Comparison of ENCODE assay signal across 28 cellular contexts in the genomic region with DNA sequence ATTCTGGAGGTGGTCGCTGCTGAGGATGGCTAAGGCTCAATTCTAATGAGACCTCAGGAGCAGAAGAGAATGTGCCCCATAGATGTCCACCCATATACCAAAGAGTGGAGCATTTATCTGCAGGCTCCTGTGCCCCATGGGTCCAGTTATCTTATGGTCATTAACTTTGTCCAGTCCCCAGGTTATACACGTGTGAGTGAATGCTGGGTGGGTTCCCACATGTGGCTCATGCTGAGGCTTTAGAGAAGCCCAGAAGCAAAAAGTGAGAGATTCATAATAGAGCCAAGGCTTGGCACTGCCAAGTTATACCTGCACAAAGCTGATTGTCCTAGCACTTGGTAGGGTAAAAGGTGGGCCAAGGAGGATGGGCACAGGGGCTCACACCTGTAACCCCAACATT.
"Had no signal": no experiment of that assay in that cellular context is flagged by ENCODE, and none has a peak within 500 bp of the region (broad histone marks: within the 10 kb centered on the region; RNA-seq: fewer than 3 reads in every experiment).

No MANE protein-coding gene starts in this region.

- H3K27ac ChIP-seq: colonic mucosa, coronary artery, dorsolateral prefrontal cortex, epithelial cell of prostate, esophagus squamous epithelium, foreskin keratinocyte, gastrocnemius medialis, gastroesophageal sphincter, heart left ventricle, heart right ventricle had no signal

- DNase-seq: colonic mucosa; cortex of kidney; dermis blood vessel endothelial cell; dorsolateral prefrontal cortex; effector CD4-positive, alpha-beta T cell; effector CD8-positive, alpha-beta T cell; effector memory CD4-positive, alpha-beta T cell; effector memory CD8-positive, alpha-beta T cell; endodermal cell; erythroblast; esophagus squamous epithelium; foreskin fibroblast; foreskin keratinocyte; foreskin melanocyte; gastrocnemius medialis; glutamatergic neuron; head of caudate nucleus; heart left ventricle; heart right ventricle had no signal

- H3K9me3 Mint-ChIP-seq: dendritic cell treated with granulocyte-macrophage colony-stimulating factor and Interleukin-4, amounts not matched to agents 40 ng/mL and 50 ng/mL, for 4 days; effector memory CD8-positive, alpha-beta T cell; endodermal cell had no signal

- FAIRE-seq: colon, endometrium, endothelial cell of umbilical vein, frontal cortex had no signal

- ATAC-seq: effector memory CD8-positive, alpha-beta T cell; esophagus mucosa; foreskin keratinocyte; gastrocnemius medialis; gastroesophageal sphincter; heart left ventricle; heart right ventricle had no signal

- H3K9me3 ChIP-seq: colonic mucosa, esophagus squamous epithelium, gastrocnemius medialis, gastroesophageal sphincter, heart left ventricle, heart right ventricle had no signal

- H3K4me3 Mint-ChIP-seq: dendritic cell treated with granulocyte-macrophage colony-stimulating factor and Interleukin-4, amounts not matched to agents 40 ng/mL and 50 ng/mL, for 4 days; effector memory CD8-positive, alpha-beta T cell; endodermal cell had no signal

- H3K27ac Mint-ChIP-seq: dendritic cell treated with granulocyte-macrophage colony-stimulating factor and Interleukin-4, amounts not matched to agents 40 ng/mL and 50 ng/mL, for 4 days; effector memory CD8-positive, alpha-beta T cell; endodermal cell had no signal

- H3K4me1 Mint-ChIP-seq: endodermal cell had no signal

- H3K4me1 ChIP-seq: colonic mucosa, esophagus squamous epithelium, foreskin keratinocyte, gastrocnemius medialis, gastroesophageal sphincter, heart left ventricle, heart right ventricle had no signal

- H3K4me3 ChIP-seq: colonic mucosa, coronary artery, dorsolateral prefrontal cortex, esophagus squamous epithelium, gastrocnemius medialis, gastroesophageal sphincter, heart left ventricle, heart right ventricle had no signal

- H3K27me3 Mint-ChIP-seq: dendritic cell treated with granulocyte-macrophage colony-stimulating factor and Interleukin-4, amounts not matched to agents 40 ng/mL and 50 ng/mL, for 4 days; effector memory CD8-positive, alpha-beta T cell had no signal

- H3K36me3 ChIP-seq: colonic mucosa, esophagus squamous epithelium, gastrocnemius medialis, gastroesophageal sphincter, heart left ventricle, heart right ventricle had no signal

- H3K27me3 ChIP-seq: colonic mucosa, esophagus squamous epithelium, foreskin keratinocyte, gastrocnemius medialis, gastroesophageal sphincter had no signal
